Comparison of ENCODE assay signal across 11 cellular contexts in the genomic region with DNA sequence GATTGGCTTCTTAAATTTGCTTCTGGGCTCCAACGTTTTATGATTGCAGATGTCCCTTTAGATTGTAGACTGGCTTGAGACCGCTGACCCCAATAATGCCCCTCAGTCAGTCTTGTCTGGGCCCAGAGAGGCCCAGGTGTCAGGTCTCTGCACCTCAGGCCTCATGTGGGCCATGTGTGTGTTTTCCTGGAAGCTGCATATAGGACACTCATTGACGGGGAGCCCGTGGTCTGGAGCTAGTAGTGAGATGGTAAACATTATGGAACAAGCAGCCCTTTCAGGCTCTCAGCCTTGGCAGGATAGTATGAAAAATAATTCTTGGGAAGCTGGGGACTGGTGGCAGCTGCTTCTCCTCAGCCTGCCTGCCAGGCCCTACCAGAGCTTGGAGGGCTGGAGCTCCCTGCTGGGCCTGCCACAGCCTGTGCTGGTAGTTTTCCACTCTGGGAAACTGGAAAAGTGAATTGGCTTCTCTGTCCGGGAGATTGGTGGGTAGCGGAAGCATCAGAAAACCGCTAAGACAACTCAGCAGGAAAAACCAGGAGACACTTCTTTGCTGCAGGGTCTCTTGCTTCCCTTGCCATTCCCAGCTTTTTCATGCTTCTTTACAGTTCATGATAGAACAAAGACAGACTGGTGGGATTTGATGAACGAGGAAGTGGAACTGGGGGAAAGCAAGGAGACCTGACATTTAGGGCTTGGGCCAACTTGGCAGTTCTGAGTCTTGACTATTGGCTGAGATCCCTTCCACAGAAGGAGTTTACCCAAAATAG. TPM values are rescaled to one million over a fixed set of nuclear protein-coding genes. Genes with fewer than 3 reads are reported as not detected.
DNase-seq lines count a peak whose midpoint lies in the region; ATAC-seq, FAIRE-seq and TF ChIP-seq lines count a peak whose summit lies in the region.
"Had no signal": no experiment of that assay in that cellular context is flagged by ENCODE, and none has a peak within 500 bp of the region (broad histone marks: within the 10 kb centered on the region; RNA-seq: fewer than 3 reads in every experiment).

No MANE protein-coding gene starts in this region.

- POLR2A ChIA-PET in naive thymus-derived CD8-positive, alpha-beta T cell (lab: Charles Lee), result no interaction called here

- H3K79me2 ChIP-seq in mammary epithelial cell (ENCODE audit: insufficient read depth, low read length) (no peaks in the 10 kb centered on the region), keratinocyte (ENCODE audit: control insufficient read depth, insufficient read depth, low read length) (no peaks in the 10 kb centered on the region)

- H3K27me3 ChIP-seq in mammary epithelial cell (ENCODE audit: insufficient read depth, low read length) (no peaks in the 10 kb centered on the region), keratinocyte (ENCODE audit: control insufficient read depth, extremely low read depth, insufficient read depth, low read length) (no peaks in the 10 kb centered on the region), rectal smooth muscle tissue (ENCODE audit: control insufficient read depth, insufficient read depth, low read length) (no peaks in the 10 kb centered on the region)

- peaks cover 0 to 2% (median 0%) of the 10 kb centered on the region in 9 donors for H3K9me3 Mint-ChIP-seq in naive thymus-derived CD8-positive, alpha-beta T cell
- H3K9me3 Mint-ChIP-seq: GM23338 had no signal

- WGBS in mammary epithelial cell (ENCODE audit: low coverage, missing lambda C conversion rate), result 30% methylated on average over 8 of the region's 8 CpGs

- H3K9me3 ChIP-seq in mammary epithelial cell (replicated peaks; ENCODE audit: insufficient read depth, low read length) (no peaks in the 10 kb centered on the region), keratinocyte (ENCODE audit: control insufficient read depth, low read depth, low read length) (no peaks in the 10 kb centered on the region)

- FAIRE-seq in keratinocyte (lab: Jason Lieb, UNC), result no peak

- H3K36me3 Mint-ChIP-seq in naive thymus-derived CD8-positive, alpha-beta T cell, result peaks cover 0 to 2% (median 0%) of the 10 kb centered on the region in 3 donors

- H3K4me1 ChIP-seq in mammary epithelial cell (ENCODE audit: insufficient read depth, low read length) (peaks cover 8% of the 10 kb centered on the region), keratinocyte (ENCODE audit: control insufficient read depth, extremely low read depth, insufficient read depth, low read length) (peaks cover 10% of the 10 kb centered on the region), rectal smooth muscle tissue (ENCODE audit: control insufficient read depth, insufficient read depth, low read length) (peaks cover 21% of the 10 kb centered on the region)

- H3K4me3 Mint-ChIP-seq in naive thymus-derived CD8-positive, alpha-beta T cell, result no peak overlapping the region
- H3K4me3 Mint-ChIP-seq: B cell, GM23338 had no signal

- CTCF ChIA-PET in mammary epithelial cell (lab: Charles Lee; ENCODE audit: low non-redundant PET), result no interaction called here

- no peak for ATAC-seq in naive thymus-derived CD8-positive, alpha-beta T cell
- ATAC-seq: GM23338 had no signal

- no peaks in the 10 kb centered on the region for H3K4me1 Mint-ChIP-seq in naive thymus-derived CD8-positive, alpha-beta T cell
- H3K4me1 Mint-ChIP-seq: B cell had no signal

- peak overlapping the region; percentile 64 for H2AFZ ChIP-seq in mammary epithelial cell (ENCODE audit: low read depth, low read length)
- H2AFZ ChIP-seq in keratinocyte (ENCODE audit: control insufficient read depth, low read length), result peak overlapping the region; percentile 39
- H2AFZ ChIP-seq: GM23338 had no signal

- intact Hi-C loops in mammary epithelial cell (cut with micrococcal nuclease), result no loop called here

- H3K36me3 ChIP-seq in mammary epithelial cell (ENCODE audit: insufficient read depth, low read length) (no peaks in the 10 kb centered on the region), keratinocyte (ENCODE audit: control insufficient read depth in 2 of 2, extremely low read depth in 1 of 2, insufficient read depth in 2 of 2, low read length in 2 of 2) (no peaks in the 10 kb centered on the region), rectal smooth muscle tissue (ENCODE audit: control insufficient read depth, insufficient read depth, low read length) (no peaks in the 10 kb centered on the region)

- in situ Hi-C loops in G401 (cut with HindIII; ENCODE audit: low sequenced_read_pairs), result no loop called here
- in situ Hi-C loops in mammary epithelial cell (cut with MboI; ENCODE audit: low sequenced_read_pairs in 2 of 2), result no loop called here

- H3K27ac ChIP-seq in mammary epithelial cell (ENCODE audit: insufficient read depth, low read depth, low read length) (no peak overlapping the region), keratinocyte (ENCODE audit: control insufficient read depth, insufficient read depth, low read length) (no peak overlapping the region), rectal smooth muscle tissue (ENCODE audit: low read depth, low read length) (peak overlapping the region; percentile 80)

- H3K4me2 ChIP-seq in mammary epithelial cell (ENCODE audit: insufficient read depth, low read depth, low read length) (peak overlapping the region; percentile 8), keratinocyte (ENCODE audit: control insufficient read depth, extremely low read depth, insufficient read depth, low read depth, low read length) (no peak overlapping the region)
- H3K4me2 ChIP-seq: GM23338 had no signal

- DNase-seq in G401 (ENCODE audit: low spot score), result peak; percentile 94
- no peak for DNase-seq in mammary epithelial cell
- no peak for DNase-seq in keratinocyte (ENCODE audit: low read depth, low spot score)
- DNase-seq in NCI-H1436 treated with DMSO at 0.1 percent for 48 hours (lab: John Stamatoyannopoulos, UW), result no peak
- no peak for DNase-seq in naive thymus-derived CD8-positive, alpha-beta T cell
- DNase-seq in NCI-H526 (lab: John Stamatoyannopoulos, UW), result no peak
- DNase-seq in activated naive CD4-positive, alpha-beta T cell treated with Interleukin-2 at 50 U/mL for 16 hours, result no peak
- DNase-seq: kidney glomerular epithelial cell had no signal

- no peak overlapping the region for H3K4me3 ChIP-seq in mammary epithelial cell (replicated peaks in 1 of 3; ENCODE audit: insufficient read depth in 1 of 3, low read depth in 2 of 3, low read length in 3 of 3)
- no peak overlapping the region for H3K4me3 ChIP-seq in keratinocyte (ENCODE audit: control insufficient read depth in 2 of 3, extremely low read depth in 1 of 3, insufficient read depth in 2 of 3, low read depth in 1 of 3, low read length in 3 of 3)
- no peak overlapping the region for H3K4me3 ChIP-seq in rectal smooth muscle tissue (ENCODE audit: low read length)
- H3K4me3 ChIP-seq: GM23338 had no signal

- no peaks in the 10 kb centered on the region for H3K9me1 ChIP-seq in keratinocyte (ENCODE audit: control insufficient read depth, extremely low read depth, insufficient read depth, low read length)

- dilution Hi-C loops in mammary epithelial cell (cut with HindIII; ENCODE audit: low sequenced_read_pairs) (no loop called here), keratinocyte (cut with MboI; ENCODE audit: extremely low pct_ligation_motif_present, low sequenced_read_pairs) (no loop called here)

- TF ChIP-seq CTCF in mammary epithelial cell (conservative IDR thresholded peaks at IDR 0.05 in 1 of 2, IDR thresholded peaks at IDR 0.05 in 1 of 2; ENCODE audit: extremely low read depth in 1 of 2, insufficient read depth in 1 of 2, low read depth in 1 of 2, low read length in 2 of 2) (no peak), keratinocyte (optimal IDR thresholded peaks at IDR 0.05 in 1 of 3, IDR thresholded peaks at IDR 0.05 in 1 of 3, conservative IDR thresholded peaks at IDR 0.05 in 1 of 3; ENCODE audit: extremely low read depth in 1 of 3, insufficient read depth in 2 of 3, low read length in 3 of 3) (no peak)

- no peaks in the 10 kb centered on the region for H4K20me1 ChIP-seq in mammary epithelial cell (ENCODE audit: insufficient read depth, low read length)
- no peaks in the 10 kb centered on the region for H4K20me1 ChIP-seq in keratinocyte (ENCODE audit: control insufficient read depth, extremely low read depth, insufficient read depth, low read length)

- BruUV-seq in mammary epithelial cell (replicated peaks; lab: Mats Ljungman, UMichigan), result no TSS peak

- H3K27me3 Mint-ChIP-seq in naive thymus-derived CD8-positive, alpha-beta T cell, result peaks cover 0 to 15% (median 2%) of the 10 kb centered on the region in 5 donors

- H3K9ac ChIP-seq in mammary epithelial cell (ENCODE audit: insufficient read depth, low read length), result no peak overlapping the region
- H3K9ac ChIP-seq in keratinocyte (ENCODE audit: control insufficient read depth, extremely low read depth, insufficient read depth, low read length), result no peak overlapping the region
- no peak overlapping the region for H3K9ac ChIP-seq in rectal smooth muscle tissue (ENCODE audit: low read length)

- H3K27ac Mint-ChIP-seq in naive thymus-derived CD8-positive, alpha-beta T cell, result no peak overlapping the region
- H3K27ac Mint-ChIP-seq: B cell, GM23338 had no signal

RNA-seq across cellular contexts. Expression of gene HSD17B7, which starts 57.8 kb away (rescaled TPM):
- total RNA-seq in G401 (2014; rRNA removed; shearing (Covaris generic)), result 20.0 and 21.5 TPM in 2 replicates
- total RNA-seq in mammary epithelial cell, result 10 to 100 TPM; 17.7 to 29.0 TPM
- polyA plus RNA-seq in mammary epithelial cell, result 43.5 TPM
- 78.1 TPM for polyA minus RNA-seq in mammary epithelial cell
- polyA plus RNA-seq in keratinocyte, result 26.8 to 52.8 TPM (median 44.7 TPM) in 3 replicates
- polyA plus RNA-seq in keratinocyte (2011; ENCODE audit: low read depth), result 9.1 TPM
- 17.2 and 28.8 TPM in 2 replicates for polyA plus RNA-seq in keratinocyte (2011; cell fraction: cytosol; rRNA removed)
- polyA plus RNA-seq in keratinocyte (2011; cell fraction: nucleus; rRNA removed), result 36.6 and 49.6 TPM in 2 replicates
- polyA plus RNA-seq in keratinocyte (2012; ENCODE audit: low replicate concordance), result 18.0 and 32.5 TPM in 2 replicates
- polyA minus RNA-seq in keratinocyte, result 15.0 to 45.5 TPM (median 26.3 TPM) in 3 replicates
- polyA minus RNA-seq in keratinocyte (2011; cell fraction: cytosol; rRNA and poly(A)+ RNA removed), result 13.6 TPM
- 24.5 and 43.1 TPM in 2 replicates for polyA minus RNA-seq in keratinocyte (2011; cell fraction: nucleus; rRNA and poly(A)+ RNA removed)
- total RNA-seq in naive thymus-derived CD8-positive, alpha-beta T cell, result 10 to 100 TPM; 33.5 to 39.5 TPM
- polyA plus RNA-seq in naive thymus-derived CD8-positive, alpha-beta T cell, result 10 to 100 TPM; 19.1 to 27.6 (median 23.0) TPM
